In the genomic region with DNA sequence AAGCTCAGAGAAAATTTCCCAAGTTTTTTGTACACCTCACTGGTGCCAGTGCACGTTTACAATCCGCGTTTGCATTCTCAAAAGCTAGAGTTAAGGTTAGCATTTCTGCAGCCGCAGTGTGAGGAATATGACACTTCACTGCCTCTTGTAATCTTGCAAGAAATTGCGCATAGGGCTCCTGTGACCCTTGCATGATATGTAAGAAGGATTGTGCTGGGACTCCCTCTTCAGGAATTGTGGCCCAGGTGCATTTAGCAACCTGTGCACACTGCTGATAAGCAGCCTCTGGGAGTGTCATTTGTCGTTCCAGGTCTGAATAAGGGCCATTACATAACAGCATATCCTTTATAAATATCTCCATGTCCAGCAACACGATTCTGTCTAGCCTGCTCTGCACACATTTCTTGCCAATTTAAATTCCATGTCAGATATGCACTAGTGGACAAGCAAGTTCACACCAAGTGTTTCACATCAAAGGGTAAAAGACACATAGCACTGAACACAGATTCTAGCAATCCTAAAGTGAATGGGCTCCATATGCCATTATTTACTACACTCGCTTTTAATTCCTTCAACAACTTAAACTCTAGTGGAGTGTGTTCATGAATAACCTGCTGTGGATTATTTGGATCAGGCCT, we compare ENCODE assay signal across 9 cellular contexts.
A peak's percentile ranks its signal among the peaks of the same experiment; 100 is the strongest.
DNase-seq lines count a peak whose midpoint lies in the region; ATAC-seq, FAIRE-seq and TF ChIP-seq lines count a peak whose summit lies in the region.
"Had no signal": no experiment of that assay in that cellular context is flagged by ENCODE, and none has a peak within 500 bp of the region (broad histone marks: within the 10 kb centered on the region; RNA-seq: fewer than 3 reads in every experiment).

No MANE protein-coding gene starts in this region.

- no peak overlapping the region for H3K4me2 ChIP-seq in GM12878 (ENCODE audit: control insufficient read depth, insufficient read depth)
- no peak overlapping the region for H3K4me2 ChIP-seq in osteoblast (ENCODE audit: insufficient read depth, low read length)

- no peaks in the 10 kb centered on the region for H4K20me1 ChIP-seq in GM12878 (ENCODE audit: control insufficient read depth, insufficient read depth)
- H4K20me1 ChIP-seq in osteoblast (ENCODE audit: insufficient read depth, low read length) = no peaks in the 10 kb centered on the region

- TF ChIP-seq RAD21 in GM12878 (IDR thresholded peaks at IDR 0.05; ENCODE audit: insufficient read depth, low read depth, low read length) = peak; percentile 56

- H3K9me3 ChIP-seq in GM12878 (replicated peaks; ENCODE audit: control insufficient read depth, insufficient read depth, low read length) (no peaks in the 10 kb centered on the region), osteoblast (ENCODE audit: low read depth, low read length) (no peaks in the 10 kb centered on the region)

- H3K4me3 ChIP-seq in GM12878 (no peak overlapping the region), osteoblast (ENCODE audit: insufficient read depth, low read length) (no peak overlapping the region)

- TF ChIP-seq CTCF in GM12878 (IDR thresholded peaks at IDR 0.05 in 2 of 3, conservative IDR thresholded peaks at IDR 0.05 in 1 of 3; ENCODE audit: control insufficient read depth in 2 of 3, extremely low read depth in 1 of 3, insufficient read depth in 1 of 3, low read depth in 3 of 3, low read length in 3 of 3) (peak; percentile 48 to 69 (median 49); a peak in 5 of 6 replicates), osteoblast (IDR thresholded peaks at IDR 0.05; ENCODE audit: extremely low read depth, low read depth, low read length) (peak; percentile 23)

- peak; percentile 33 for DNase-seq in NCI-H345 (lab: John Stamatoyannopoulos, UW)
- DNase-seq in NCI-H345 treated with DMSO at 0.1 percent for 48 hours (lab: John Stamatoyannopoulos, UW; ENCODE audit: unreplicated experiment) = no peak
- DNase-seq in M059J (ENCODE audit: low read depth) = peak; percentile 72
- no peak for DNase-seq in GM12878 (ENCODE audit: low read depth, low spot score)
- DNase-seq in osteoblast (ENCODE audit: insufficient read length, low spot score, missing footprints) = no peak
- DNase-seq in GM19239 (ENCODE audit: insufficient read length, low spot score) = no peak
- DNase-seq in GOT3 (lab: John Stamatoyannopoulos, UW) = no peak

- intact Hi-C loops in GM12878 (cut with micrococcal nuclease; ENCODE audit: unreplicated experiment) = loop anchor here (1.0 to 5.0 kb wide), 3 partner anchors 87 to 157 kb away; a partner anchor contains a TSS

- H2AFZ ChIP-seq in GM12878 (ENCODE audit: control insufficient read depth, low read depth, low read length) = no peak overlapping the region
- no peak overlapping the region for H2AFZ ChIP-seq in osteoblast (ENCODE audit: low read length)
- H2AFZ ChIP-seq: parathyroid adenoma had no signal

- in situ Hi-C loops in GM12878 (cut with MboI) = no loop called here

- no TSS peak for BruUV-seq in GM12878 (replicated peaks; lab: Mats Ljungman, UMichigan)

- H3K36me3 ChIP-seq in GM12878 (ENCODE audit: control insufficient read depth in 2 of 2, insufficient read depth in 2 of 2, low read length in 1 of 2) (no peaks in the 10 kb centered on the region), osteoblast (ENCODE audit: insufficient read depth, low read length) (no peaks in the 10 kb centered on the region)

- SMC1A ChIA-PET in GM12878 (lab: Charles Lee; ENCODE audit: uncharacterized antibody, unreplicated experiment) = interaction anchor here (0.9 to 2.1 kb wide), 3 partner anchors 27 to 156 kb away, joined by 3 to 7 read pairs (median 3); no protein-coding TSS in a partner anchor

- no peak overlapping the region for H3K9ac ChIP-seq in GM12878 (ENCODE audit: control insufficient read depth, insufficient read depth, low read length)
- H3K9ac ChIP-seq: parathyroid adenoma had no signal

- FAIRE-seq in GM12878 (lab: Jason Lieb, UNC) (no peak), GM19239 (lab: Jason Lieb, UNC) (no peak)

- TF ChIP-seq EP300 in GM12878 (IDR thresholded peaks at IDR 0.05; ENCODE audit: borderline replicate concordance in 1 of 2, control insufficient read depth in 1 of 2, low read depth in 2 of 2, low read length in 2 of 2) = no peak

- H3K27ac ChIP-seq in GM12878 (ENCODE audit: control insufficient read depth, insufficient read depth) (no peak overlapping the region), osteoblast (ENCODE audit: low read depth, low read length) (no peak overlapping the region)
- H3K27ac ChIP-seq: parathyroid adenoma had no signal

- no peak for TF ChIP-seq POLR2A in GM12878 (IDR thresholded peaks at IDR 0.05; ENCODE audit: low read depth, low read length)

- H3K79me2 ChIP-seq in GM12878 (ENCODE audit: control insufficient read depth, insufficient read depth, low read length) = no peaks in the 10 kb centered on the region
- no peaks in the 10 kb centered on the region for H3K79me2 ChIP-seq in osteoblast (ENCODE audit: insufficient read depth, low read length)
- H3K79me2 ChIP-seq: parathyroid adenoma had no signal

- CTCF ChIA-PET in GM12878 (lab: Yijun Ruan, JAX) = interaction anchor here (0.8 to 2.8 kb wide), 5 partner anchors 27 to 257 kb away, joined by 3 to 20 read pairs (median 4); no protein-coding TSS in a partner anchor

- RAD21 ChIA-PET in GM12878 (lab: Charles Lee; ENCODE audit: unreplicated experiment) = interaction anchor here (0.7 to 1.4 kb wide), 2 partner anchors 27 to 159 kb away, joined by 4 to 6 read pairs; no protein-coding TSS in a partner anchor

- whole genome bisulfite sequencing in GM12878 (ENCODE audit: insufficient coverage, insufficient replicate concordance, low lambda C conversion rate, missing lambda C conversion rate) = 49% methylated on average over 8 of the region's 8 CpGs

- POLR2A ChIA-PET in GM12878 (lab: Charles Lee) = interaction anchor here (0.6 kb wide), 1 partner anchor 91 kb away, joined by 3 read pairs; no protein-coding TSS in a partner anchor

- ATAC-seq in GM12878 (peak; percentile 51; the same call in 1 of the 3 replicates), GM19324 (IDR thresholded peaks at IDR 0.05; ENCODE audit: low FRiP score, unreplicated experiment) (no peak)

- H3K27me3 ChIP-seq in GM12878 (replicated peaks in 1 of 2; ENCODE audit: control insufficient read depth in 2 of 2, insufficient read depth in 2 of 2, low read length in 1 of 2) (no peaks in the 10 kb centered on the region), osteoblast (ENCODE audit: insufficient read depth, low read length) (peaks cover 4% of the 10 kb centered on the region)

- no peaks in the 10 kb centered on the region for H3K4me1 ChIP-seq in GM12878 (ENCODE audit: control insufficient read depth, insufficient read depth, low read length)
- no peaks in the 10 kb centered on the region for H3K4me1 ChIP-seq in osteoblast (ENCODE audit: insufficient read depth, low read length)
- H3K4me1 ChIP-seq: parathyroid adenoma had no signal

TF ChIP-seq in GM12878, 131 proteins besides CTCF, POLR2A, EP300 and RAD21:
- TF ChIP-seq SMC3 (IDR thresholded peaks at IDR 0.05; ENCODE audit: borderline replicate concordance, low read length) = peak; percentile 56; the same call in 1 of the 2 replicates
- no peak for TF ChIP-seq RB1 (IDR thresholded peaks at IDR 0.05; ENCODE audit: borderline replicate concordance)

Comparison
In these comparisons a context has a peak if more than half of its experiments do, and no peak if none do; other contexts are left out.
1. DNase-seq: peak in NCI-H345 (single experiment) and M059J (single experiment); none in NCI-H345 treated with DMSO at 0.1 percent for 48 hours (single experiment), GM12878 (single experiment), osteoblast (single experiment), GM19239 (single experiment) and GOT3 (single experiment).